19 cellular contexts compared by ENCODE assay signal in the genomic region with DNA sequence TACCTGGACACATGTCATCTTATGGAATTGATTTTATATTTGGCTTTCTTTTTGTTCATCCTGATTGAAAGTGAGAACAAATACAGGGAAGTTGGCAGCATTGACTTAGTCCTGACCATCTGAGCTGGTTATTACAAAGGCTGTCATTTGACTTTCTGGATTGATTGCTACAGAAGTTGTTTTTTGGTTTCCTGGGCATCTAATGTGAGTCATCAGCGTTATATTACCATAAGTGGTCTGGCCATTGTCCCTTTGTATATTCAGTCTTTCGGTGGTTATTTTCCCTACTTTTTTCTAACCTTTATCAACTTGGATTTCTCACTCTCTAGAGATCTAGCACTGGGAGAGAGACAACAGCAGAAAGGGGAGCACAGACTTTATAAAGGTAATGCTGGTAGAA.
"Had no signal": no experiment of that assay in that cellular context is flagged by ENCODE, and none has a peak within 500 bp of the region (broad histone marks: within the 10 kb centered on the region; RNA-seq: fewer than 3 reads in every experiment).

No MANE protein-coding gene starts in this region.

- H2AFZ ChIP-seq: parathyroid adenoma had no signal

- H3K9me3 ChIP-seq: ascending aorta, gastrocnemius medialis, sigmoid colon, upper lobe of right lung had no signal

- H3K36me3 ChIP-seq: ascending aorta, gastrocnemius medialis, sigmoid colon, upper lobe of right lung had no signal

- H3K4me1 ChIP-seq: ascending aorta, gastrocnemius medialis, parathyroid adenoma, sigmoid colon, upper lobe of right lung had no signal

- H3K9ac ChIP-seq: parathyroid adenoma had no signal

- H3K27me3 ChIP-seq: ascending aorta, gastrocnemius medialis, sigmoid colon, upper lobe of right lung had no signal

- H3K4me3 ChIP-seq: ascending aorta, gastrocnemius medialis, lung, sigmoid colon, upper lobe of right lung had no signal

- ATAC-seq: activated CD4-positive, CD25-positive, alpha-beta regulatory T cell treated with anti-CD3 and anti-CD28 coated beads, Interleukin-2, amount 50 U/mL, for 24 hours; activated T-cell treated with anti-CD3 and anti-CD28 coated beads, Interleukin-2, amount 50 U/mL, for 72 hours; gastrocnemius medialis; left lobe of liver; stimulated activated memory B cell treated with anti-CD40 and anti-IgM and Interleukin-4, amounts not matched to agents 10 μg/mL and 1 μg/mL and 100 μg/mL, for 72 hours; upper lobe of right lung had no signal

- H3K27ac ChIP-seq: ascending aorta, gastrocnemius medialis, parathyroid adenoma, sigmoid colon, upper lobe of right lung had no signal

- DNase-seq: activated CD4-positive, alpha-beta T cell treated with anti-CD3 and anti-CD28 coated beads, Interleukin-2, amount 50 U/mL, for 1 hour; activated CD8-positive, alpha-beta memory T cell treated with anti-CD3 and anti-CD28 coated beads for 24 hours; activated CD8-positive, alpha-beta memory T cell treated with anti-CD3 and anti-CD28 coated beads, Interleukin-2, amount 50 U/mL, for 48 hours; activated gamma-delta T cell; activated T-cell treated with anti-CD3 and anti-CD28 coated beads, Interleukin-2, amount 50 U/mL, for 72 hours; effector CD4-positive, alpha-beta T cell; gastrocnemius medialis; head of caudate nucleus; kidney; midbrain; sigmoid colon; stimulated activated CD4-positive, alpha-beta T cell treated with anti-CD3 and anti-CD28 coated beads, Interleukin-4, amount 100 ng/mL, for 4 hours; upper lobe of right lung had no signal

- H3K79me2 ChIP-seq: parathyroid adenoma had no signal
